ENCODE assay signal across 31 cellular contexts in the genomic region with DNA sequence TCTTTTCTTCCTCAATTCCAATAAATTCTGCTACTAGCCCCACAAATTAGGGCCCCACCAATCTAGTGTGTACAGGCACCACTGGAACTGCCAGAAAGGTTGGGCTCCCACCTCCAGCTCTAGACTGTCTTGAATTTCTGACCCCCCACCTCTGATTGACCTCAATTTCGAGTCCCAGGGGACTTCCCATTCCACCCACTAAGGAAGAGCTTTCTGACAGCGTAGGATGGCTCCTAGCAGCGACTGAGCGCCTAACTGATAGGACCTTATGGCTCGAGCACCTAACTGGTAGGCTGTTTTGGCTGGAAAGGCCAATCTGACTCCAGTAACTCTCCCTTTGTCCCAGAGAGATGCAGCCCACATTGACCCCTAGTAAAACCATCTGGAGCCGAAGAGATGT.
"Had no signal": no experiment of that assay in that cellular context is flagged by ENCODE, and none has a peak within 500 bp of the region (broad histone marks: within the 10 kb centered on the region; RNA-seq: fewer than 3 reads in every experiment).

No MANE protein-coding gene starts in this region.

- DNase-seq: activated CD4-positive, alpha-beta memory T cell treated with anti-CD3 and anti-CD28 coated beads for 36 hours; activated CD4-positive, alpha-beta T cell treated with anti-CD3 and anti-CD28 coated beads for 36 hours; activated CD4-positive, alpha-beta T cell treated with anti-CD3 and anti-CD28 coated beads, Interleukin-2, amount 10 ng/mL, durations not matched to agents 24 days and 14 days; activated CD4-positive, CD25-positive, alpha-beta regulatory T cell; activated CD4-positive, CD25-positive, alpha-beta regulatory T cell treated with anti-CD3 and anti-CD28 coated beads, Interleukin-2, amount 50 U/mL, for 72 hours; activated CD8-positive, alpha-beta memory T cell treated with anti-CD3 and anti-CD28 coated beads, Interleukin-2, amount 10 ng/mL, durations not matched to agents 7 days and 5 days; activated CD8-positive, alpha-beta memory T cell treated with anti-CD3 and anti-CD28 coated beads, Interleukin-2, amount 50 U/mL, for 4 hours; activated CD8-positive, alpha-beta T cell treated with anti-CD3 and anti-CD28 coated beads, Interleukin-2, amount 10 ng/mL, durations not matched to agents 7 days and 5 days; activated effector memory CD4-positive, alpha-beta T cell treated with anti-CD3 and anti-CD28 coated beads, Interleukin-2, amount 50 U/mL, for 16 hours; activated naive CD4-positive, alpha-beta T cell treated with anti-CD3 and anti-CD28 coated beads for 36 hours; activated naive CD8-positive, alpha-beta T cell treated with anti-CD3 and anti-CD28 coated beads for 36 hours; activated naive CD8-positive, alpha-beta T cell treated with anti-CD3 and anti-CD28 coated beads, Interleukin-2, amount 50 U/mL, for 24 hours; activated T-cell treated with anti-CD3 and anti-CD28 coated beads, Interleukin-2, amount 50 U/mL, for 1 hour; activated T-cell treated with anti-CD3 and anti-CD28 coated beads, Interleukin-2, amount 50 U/mL, for 48 hours; adrenal gland; amygdala; aorta; body of pancreas; caudate nucleus; effector CD8-positive, alpha-beta T cell; esophagus squamous epithelium; foreskin melanocyte; T-helper 2 cell had no signal

- H3K27ac Mint-ChIP-seq: activated CD4-positive, alpha-beta memory T cell treated with anti-CD3 and anti-CD28 coated beads for 36 hours; activated CD4-positive, alpha-beta T cell treated with anti-CD3 and anti-CD28 coated beads for 36 hours; activated CD4-positive, alpha-beta T cell treated with anti-CD3 and anti-CD28 coated beads, Interleukin-2, amount 10 ng/mL, durations not matched to agents 24 days and 14 days; activated CD8-positive, alpha-beta memory T cell treated with anti-CD3 and anti-CD28 coated beads, Interleukin-2, amount 10 ng/mL, durations not matched to agents 7 days and 5 days; activated CD8-positive, alpha-beta T cell treated with anti-CD3 and anti-CD28 coated beads, Interleukin-2, amount 10 ng/mL, durations not matched to agents 7 days and 5 days; activated naive CD4-positive, alpha-beta T cell treated with anti-CD3 and anti-CD28 coated beads for 36 hours; activated naive CD4-positive, alpha-beta T cell treated with anti-CD3 and anti-CD28 coated beads, Interleukin-2, amount 50 U/mL, for 24 hours; activated naive CD8-positive, alpha-beta T cell treated with anti-CD3 and anti-CD28 coated beads for 36 hours; activated naive CD8-positive, alpha-beta T cell treated with anti-CD3 and anti-CD28 coated beads, Interleukin-2, amount 50 U/mL, for 24 hours; activated T-helper 1 cell treated with anti-CD3 and anti-CD28 coated beads, Interleukin-12 subunit alpha, Interleukin-12 subunit beta, Interleukin-2, Interleukin-4 antibody, amounts not matched to agents 30 ng/mL and 10 ng/mL and 1 ng/mL, durations not matched to agents 14 hours and 24 hours and 36 hours; activated T-helper 2 cell treated with anti-CD3 and anti-CD28 coated beads, Interferon-gamma antibody, Interleukin-2, Interleukin-4, amounts not matched to agents 10 μg/mL and 5 μg/mL and 100 μg/mL, durations not matched to agents 14 hours and 24 hours and 36 hours had no signal

- H3K27ac ChIP-seq: adrenal gland, body of pancreas, epithelial cell of prostate, esophagus squamous epithelium, gastroesophageal sphincter had no signal

- H3K27me3 ChIP-seq: body of pancreas had no signal

- H3K4me3 Mint-ChIP-seq: activated CD4-positive, alpha-beta memory T cell treated with anti-CD3 and anti-CD28 coated beads for 36 hours; activated CD4-positive, alpha-beta T cell treated with anti-CD3 and anti-CD28 coated beads for 36 hours; activated CD4-positive, alpha-beta T cell treated with anti-CD3 and anti-CD28 coated beads, Interleukin-2, amount 10 ng/mL, durations not matched to agents 24 days and 14 days; activated CD8-positive, alpha-beta memory T cell treated with anti-CD3 and anti-CD28 coated beads, Interleukin-2, amount 10 ng/mL, durations not matched to agents 7 days and 5 days; activated CD8-positive, alpha-beta T cell treated with anti-CD3 and anti-CD28 coated beads, Interleukin-2, amount 10 ng/mL, durations not matched to agents 7 days and 5 days; activated naive CD4-positive, alpha-beta T cell treated with anti-CD3 and anti-CD28 coated beads for 36 hours; activated naive CD4-positive, alpha-beta T cell treated with anti-CD3 and anti-CD28 coated beads, Interleukin-2, amount 50 U/mL, for 24 hours; activated naive CD8-positive, alpha-beta T cell treated with anti-CD3 and anti-CD28 coated beads for 36 hours; activated naive CD8-positive, alpha-beta T cell treated with anti-CD3 and anti-CD28 coated beads, Interleukin-2, amount 50 U/mL, for 24 hours; activated T-helper 1 cell treated with anti-CD3 and anti-CD28 coated beads, Interleukin-12 subunit alpha, Interleukin-12 subunit beta, Interleukin-2, Interleukin-4 antibody, amounts not matched to agents 30 ng/mL and 10 ng/mL and 1 ng/mL, durations not matched to agents 14 hours and 24 hours and 36 hours had no signal

- H3K9me3 Mint-ChIP-seq: activated CD4-positive, alpha-beta memory T cell treated with anti-CD3 and anti-CD28 coated beads for 36 hours; activated CD4-positive, alpha-beta T cell treated with anti-CD3 and anti-CD28 coated beads, Interleukin-2, amount 10 ng/mL, durations not matched to agents 24 days and 14 days; activated naive CD4-positive, alpha-beta T cell treated with anti-CD3 and anti-CD28 coated beads for 36 hours; activated T-helper 2 cell treated with anti-CD3 and anti-CD28 coated beads, Interferon-gamma antibody, Interleukin-2, Interleukin-4, amounts not matched to agents 10 μg/mL and 5 μg/mL and 100 μg/mL, durations not matched to agents 14 hours and 24 hours and 36 hours had no signal

- H3K4me1 ChIP-seq: adrenal gland, body of pancreas, esophagus squamous epithelium, gastroesophageal sphincter had no signal

- H3K4me1 Mint-ChIP-seq: activated CD4-positive, alpha-beta T cell treated with anti-CD3 and anti-CD28 coated beads for 36 hours; activated naive CD4-positive, alpha-beta T cell treated with anti-CD3 and anti-CD28 coated beads, Interleukin-2, amount 50 U/mL, for 24 hours; activated naive CD8-positive, alpha-beta T cell treated with anti-CD3 and anti-CD28 coated beads for 36 hours had no signal

- ATAC-seq: activated CD4-positive, alpha-beta T cell treated with anti-CD3 and anti-CD28 coated beads for 36 hours; activated CD8-positive, alpha-beta memory T cell treated with anti-CD3 and anti-CD28 coated beads, Interleukin-2, amount 10 ng/mL, durations not matched to agents 7 days and 5 days; activated CD8-positive, alpha-beta T cell treated with anti-CD3 and anti-CD28 coated beads, Interleukin-2, amount 10 ng/mL, durations not matched to agents 7 days and 5 days; activated naive CD8-positive, alpha-beta T cell treated with anti-CD3 and anti-CD28 coated beads, Interleukin-2, amount 50 U/mL, for 24 hours; body of pancreas; gastroesophageal sphincter had no signal

- H3K4me3 ChIP-seq: adrenal gland, body of pancreas, esophagus squamous epithelium, gastroesophageal sphincter had no signal

- H3K36me3 Mint-ChIP-seq: activated CD4-positive, alpha-beta memory T cell treated with anti-CD3 and anti-CD28 coated beads for 36 hours; activated naive CD8-positive, alpha-beta T cell treated with anti-CD3 and anti-CD28 coated beads for 36 hours had no signal

- FAIRE-seq: colon, endometrium, endothelial cell of umbilical vein had no signal

- H3K36me3 ChIP-seq: adrenal gland, esophagus squamous epithelium, gastroesophageal sphincter had no signal

- H3K9me3 ChIP-seq: adrenal gland, body of pancreas, esophagus squamous epithelium had no signal
